ENCODE assay signal across 8 cellular contexts in the genomic region with DNA sequence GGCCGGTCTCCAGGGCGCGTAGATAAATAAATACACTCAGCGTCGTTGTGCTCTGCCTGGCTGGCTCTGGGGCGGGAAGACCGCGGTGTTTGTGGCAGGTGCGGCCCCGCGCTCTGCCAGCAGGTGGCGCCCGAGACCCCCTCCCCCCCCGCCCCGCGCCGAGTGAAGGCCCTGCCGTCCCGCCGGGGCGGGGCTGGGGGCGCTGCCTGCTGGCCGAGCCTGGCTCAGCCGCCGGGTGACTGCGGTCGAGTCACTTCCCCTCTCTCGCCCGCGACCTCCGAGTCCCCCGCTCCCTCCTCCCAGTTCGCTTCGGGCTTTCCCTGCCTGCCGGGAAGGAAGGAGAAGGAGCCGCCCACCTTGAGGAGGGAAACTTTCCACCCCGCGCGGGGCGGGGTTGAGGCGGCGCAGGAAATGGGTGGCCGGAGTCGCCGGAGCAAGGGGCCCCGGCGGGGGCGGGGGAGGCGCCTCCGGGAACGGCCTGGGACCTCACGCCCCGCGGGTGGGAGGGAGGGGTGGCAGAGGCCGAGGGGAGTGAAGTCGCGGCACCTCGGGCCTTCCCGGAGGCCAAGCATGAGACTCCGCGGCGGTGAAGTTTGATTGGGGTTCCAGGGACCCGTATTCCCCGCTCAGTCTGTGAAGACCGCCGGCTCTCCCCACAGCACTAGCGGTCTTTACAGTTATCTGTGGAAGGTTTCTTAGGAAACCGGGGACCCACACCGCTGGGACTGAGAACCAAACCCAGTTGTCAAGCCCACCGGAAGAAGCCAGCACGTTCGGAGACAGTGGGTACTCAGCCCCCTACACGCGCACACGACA. TPM values are rescaled to one million over a fixed set of nuclear protein-coding genes. Genes with fewer than 3 reads are reported as not detected.
DNase-seq lines count a peak whose midpoint lies in the region; ATAC-seq and TF ChIP-seq lines count a peak whose summit lies in the region.

No MANE protein-coding gene starts in this region.

- POLR2A ChIA-PET in AG04450 (lab: Yijun Ruan, JAX) = interaction anchor here (1.2 kb wide), 1 partner anchor 41 kb away, joined by 5 read pairs; a partner anchor contains a TSS

- H2AFZ ChIP-seq in OCI-LY1 (ENCODE audit: low read length) = no peak overlapping the region

- peak overlapping the region; percentile 59 for H3K9ac ChIP-seq in OCI-LY1 (ENCODE audit: low read length)

- H3K4me3 ChIP-seq in AG04450 (ENCODE audit: low read depth, low read length) (peak overlapping the region; percentile 77), OCI-LY1 (ENCODE audit: low read depth, low read length, poor library complexity, severe bottlenecking) (peak overlapping the region; percentile 83)

- no peaks in the 10 kb centered on the region; the same call in 1 of the 2 replicates for H3K36me3 ChIP-seq in OCI-LY1 (ENCODE audit: insufficient read depth, low read length)

- H3K27ac ChIP-seq in AG04450 (ENCODE audit: low read depth, low read length) (peak overlapping the region; percentile 39), OCI-LY1 (ENCODE audit: low read depth, low read length, poor library complexity, severe bottlenecking) (peak overlapping the region; percentile 58)

- DNase-seq in AG04450 (ENCODE audit: low read depth, low spot score) = peak; percentile 86
- peak; percentile 74 for DNase-seq in activated T-cell treated with anti-CD3 and anti-CD28 coated beads for 1 hour (ENCODE audit: low read depth)
- DNase-seq in epidermal melanocyte (ENCODE audit: insufficient read length, low spot score) = peak; percentile 97
- DNase-seq in mucosa of gallbladder (ENCODE audit: low spot score) = peak; percentile 87
- DNase-seq in stimulated activated CD8-positive, alpha-beta memory T cell treated with anti-CD3 and anti-CD28 coated beads, Interleukin-2, amount 100 ng/mL, for 48 hours (ENCODE audit: low read depth in 2 of 2) = peak; percentile 92 to 93

- peaks cover 50% of the 10 kb centered on the region for H3K4me1 ChIP-seq in OCI-LY1 (ENCODE audit: insufficient read depth, low read length, severe bottlenecking)

- no peaks in the 10 kb centered on the region for H3K79me2 ChIP-seq in OCI-LY1 (ENCODE audit: insufficient read depth, low read length)

- H3K27me3 ChIP-seq in AG04450 (ENCODE audit: control insufficient read depth, insufficient read depth, low read length) (no peaks in the 10 kb centered on the region), OCI-LY1 (ENCODE audit: insufficient read depth, low read length) (0 out of 2 replicates have a peak, but pooled peaks cover 5% of the 10 kb centered on the region)

- no peaks in the 10 kb centered on the region for H4K20me1 ChIP-seq in OCI-LY1 (ENCODE audit: insufficient read depth, low read length)

- peaks cover 4% of the 10 kb centered on the region; the same call in 1 of the 2 replicates for H3K9me3 ChIP-seq in AG04450 (ENCODE audit: control insufficient read depth, insufficient read depth, low read length)
- no peaks in the 10 kb centered on the region for H3K9me3 ChIP-seq in OCI-LY1 (ENCODE audit: low read length)

- H3K9me2 ChIP-seq in OCI-LY1 (ENCODE audit: low read depth, low read length) = no peaks in the 10 kb centered on the region

- H3F3A ChIP-seq in OCI-LY1 (ENCODE audit: insufficient read depth, low read length) = no peaks in the 10 kb centered on the region; the same call in 1 of the 2 replicates

- ATAC-seq in GM18520 (IDR thresholded peaks at IDR 0.05; ENCODE audit: unreplicated experiment) (peak; percentile 24), HG03432 (IDR thresholded peaks at IDR 0.05; ENCODE audit: unreplicated experiment) (peak; percentile 26)

- peak; percentile 59 for TF ChIP-seq CTCF in AG04450 (IDR thresholded peaks at IDR 0.05; ENCODE audit: low read depth, low read length)
- peak; percentile 55 for TF ChIP-seq CTCF in OCI-LY1 (IDR thresholded peaks at IDR 0.05; ENCODE audit: low read length)

- peak overlapping the region; percentile 84 for H3K4me2 ChIP-seq in OCI-LY1 (ENCODE audit: low read length)

- CTCF ChIA-PET in AG04450 (lab: Charles Lee) = interaction anchor here (0.9 to 2.3 kb wide), 4 partner anchors 19 to 41 kb away, joined by 4 to 13 read pairs (median 8); a partner anchor contains a TSS

RNA-seq across cellular contexts. Expression of a gene that starts 1.5 kb away (rescaled TPM):
- 11.3 and 15.2 TPM in 2 replicates for polyA plus RNA-seq in AG04450 (2011; rRNA removed)
- 11.4 and 14.3 TPM in 2 replicates for polyA minus RNA-seq in AG04450 (2011; rRNA and poly(A)+ RNA removed)
- 128 TPM for total RNA-seq in mucosa of gallbladder

RNA-seq across cellular contexts. Expression of a gene that starts 2.0 kb away (rescaled TPM):
- 28.8 and 40.8 TPM in 2 replicates for polyA plus RNA-seq in AG04450 (2011; rRNA removed)
- 16.5 and 25.0 TPM in 2 replicates for polyA minus RNA-seq in AG04450 (2011; rRNA and poly(A)+ RNA removed)
- total RNA-seq in mucosa of gallbladder = 68.2 TPM

RNA-seq across cellular contexts. Expression of a gene that starts 4.1 kb away (rescaled TPM):
- polyA plus RNA-seq in AG04450 (2011; rRNA removed) = 23.5 and 44.3 TPM in 2 replicates
- 6.1 and 6.3 TPM in 2 replicates for polyA minus RNA-seq in AG04450 (2011; rRNA and poly(A)+ RNA removed)
- total RNA-seq in mucosa of gallbladder = 30.0 TPM

RNA-seq across cellular contexts. Expression of a gene that starts 16.2 kb away (rescaled TPM):
- 25.3 and 49.2 TPM in 2 replicates for polyA plus RNA-seq in AG04450 (2011; rRNA removed)
- 17.7 and 25.7 TPM in 2 replicates for polyA minus RNA-seq in AG04450 (2011; rRNA and poly(A)+ RNA removed)
- 257 TPM for total RNA-seq in mucosa of gallbladder

RNA-seq across cellular contexts. Expression of a gene that starts 21.2 kb away (rescaled TPM):
- polyA plus RNA-seq in AG04450 (2011; rRNA removed) = 0.17 TPM in 1 of 2 replicates, not detected in the other
- not detected in 2 replicates for polyA minus RNA-seq in AG04450 (2011; rRNA and poly(A)+ RNA removed)
- 1.1 TPM for total RNA-seq in mucosa of gallbladder

Comparison
In these comparisons a context has a peak if more than half of its experiments do, and no peak if none do; other contexts are left out.
1. Peak in every context shown above with its lines: DNase-seq, ATAC-seq, H3K4me3 ChIP-seq and H3K27ac ChIP-seq.